Comparison of ENCODE assay signal across 8 cellular contexts in the genomic region with DNA sequence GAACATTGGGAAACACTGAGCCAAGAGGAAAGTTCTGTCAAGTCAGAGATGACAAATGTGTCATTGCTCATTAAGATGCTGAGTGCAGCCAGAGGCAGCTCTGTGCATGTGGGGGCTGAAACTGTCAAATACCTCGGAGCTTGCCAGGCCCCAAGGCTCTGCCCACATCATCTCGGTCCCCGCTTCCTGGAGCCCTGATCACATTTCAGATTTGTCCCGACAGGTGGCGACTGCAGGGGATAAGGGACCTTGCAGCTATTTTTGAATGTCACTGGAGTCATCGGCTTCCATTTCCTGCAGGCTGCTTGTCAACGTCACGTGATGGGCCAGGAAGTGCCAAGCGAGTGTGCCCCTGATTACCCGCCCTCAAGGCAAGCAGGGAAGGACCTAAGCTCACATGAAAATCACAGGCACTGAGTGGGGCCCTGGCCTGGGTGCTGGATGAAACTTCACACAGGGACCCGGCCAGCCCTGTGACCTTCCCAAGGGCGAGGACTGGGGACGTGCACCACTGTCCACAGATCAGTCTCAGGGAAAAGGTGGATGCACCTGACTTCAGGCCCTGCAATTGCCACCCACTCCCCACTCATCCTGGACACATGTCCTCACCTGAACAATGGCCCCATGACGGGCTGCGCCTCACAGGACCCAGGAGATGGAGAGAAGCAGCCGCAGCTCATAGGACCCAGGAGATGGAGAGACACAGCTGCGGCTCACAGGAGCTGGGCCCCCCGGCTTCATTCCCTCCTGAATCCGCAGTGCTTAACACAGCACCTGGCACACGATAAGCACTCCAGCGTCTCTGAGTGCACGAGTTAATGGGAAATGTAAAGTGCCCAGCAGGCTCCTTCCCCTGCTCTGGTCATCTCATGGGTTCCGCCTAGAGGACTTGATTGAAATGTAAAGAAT.
DNase-seq lines count a peak whose midpoint lies in the region; ATAC-seq and TF ChIP-seq lines count a peak whose summit lies in the region.

No MANE protein-coding gene starts in this region.

- peak; percentile 94 for DNase-seq in Jurkat, Clone E6-1 (ENCODE audit: low read depth, low spot score)
- DNase-seq in activated CD4-positive, alpha-beta T cell treated with anti-CD3 and anti-CD28 coated beads, Interleukin-2, amount 10 ng/mL, durations not matched to agents 7 days and 5 days: peak; percentile 85
- peak; percentile 66 for DNase-seq in effector CD8-positive, alpha-beta T cell (lab: John Stamatoyannopoulos, UW)
- peak; percentile 53 to 57 for DNase-seq in stimulated activated CD4-positive, alpha-beta T cell treated with anti-CD3 and anti-CD28 coated beads, Interleukin-12 subunit alpha, Interleukin-12 subunit beta, amount 100 ng/mL, for 24 hours (ENCODE audit: low read depth in 2 of 2)
- no peak for DNase-seq in NCI-H446 (lab: John Stamatoyannopoulos, UW)
- no peak for DNase-seq in HEK293T (ENCODE audit: extremely low spot score)

- no peaks in the 10 kb centered on the region for H3K27me3 Mint-ChIP-seq in activated CD4-positive, alpha-beta T cell treated with anti-CD3 and anti-CD28 coated beads, Interleukin-2, amount 10 ng/mL, durations not matched to agents 7 days and 5 days

- H3K27ac Mint-ChIP-seq in activated CD4-positive, alpha-beta T cell treated with anti-CD3 and anti-CD28 coated beads, Interleukin-2, amount 10 ng/mL, durations not matched to agents 7 days and 5 days: peak overlapping the region; percentile 86

- CTCF ChIA-PET in activated CD4-positive, alpha-beta T cell treated with anti-CD3 and anti-CD28 coated beads, Interleukin-2, amount 10 ng/mL, durations not matched to agents 7 days and 5 days (lab: Charles Lee): interaction anchor here (0.7 to 5.0 kb wide), 10 partner anchors 9 to 256 kb away, joined by 3 to 37 read pairs (median 3); no protein-coding TSS in a partner anchor
- CTCF ChIA-PET in HEK293T (lab: Yijun Ruan, JAX): no interaction called here

- POLR2A ChIA-PET in activated CD4-positive, alpha-beta T cell treated with anti-CD3 and anti-CD28 coated beads, Interleukin-2, amount 10 ng/mL, durations not matched to agents 7 days and 5 days (lab: Charles Lee): no interaction called here
- POLR2A ChIA-PET in HEK293T (lab: Yijun Ruan, JAX): interaction anchor here (1.0 kb wide), 1 partner anchor 28 kb away, joined by 3 read pairs; no protein-coding TSS in a partner anchor

- H3K4me3 Mint-ChIP-seq in activated CD4-positive, alpha-beta T cell treated with anti-CD3 and anti-CD28 coated beads, Interleukin-2, amount 10 ng/mL, durations not matched to agents 7 days and 5 days: no peak overlapping the region

- no peaks in the 10 kb centered on the region for H3K9me3 Mint-ChIP-seq in activated CD4-positive, alpha-beta T cell treated with anti-CD3 and anti-CD28 coated beads, Interleukin-2, amount 10 ng/mL, durations not matched to agents 7 days and 5 days

- peak overlapping the region; percentile 19 for H3K4me3 ChIP-seq in Jurkat, Clone E6-1 (ENCODE audit: low read length)

- H3K4me1 Mint-ChIP-seq in activated CD4-positive, alpha-beta T cell treated with anti-CD3 and anti-CD28 coated beads, Interleukin-2, amount 10 ng/mL, durations not matched to agents 7 days and 5 days: peaks cover 54% of the 10 kb centered on the region

- ATAC-seq in HG03280 (IDR thresholded peaks at IDR 0.05; ENCODE audit: unreplicated experiment) (no peak), HG02610 (IDR thresholded peaks at IDR 0.05; ENCODE audit: unreplicated experiment) (no peak)

- H3K36me3 Mint-ChIP-seq in activated CD4-positive, alpha-beta T cell treated with anti-CD3 and anti-CD28 coated beads, Interleukin-2, amount 10 ng/mL, durations not matched to agents 7 days and 5 days (ENCODE audit: low read depth): peaks cover 77% of the 10 kb centered on the region

TF ChIP-seq in HEK293T, 16 proteins besides CTCF, POLR2A, EP300 and RAD21:
- TF ChIP-seq, protein P1, sequence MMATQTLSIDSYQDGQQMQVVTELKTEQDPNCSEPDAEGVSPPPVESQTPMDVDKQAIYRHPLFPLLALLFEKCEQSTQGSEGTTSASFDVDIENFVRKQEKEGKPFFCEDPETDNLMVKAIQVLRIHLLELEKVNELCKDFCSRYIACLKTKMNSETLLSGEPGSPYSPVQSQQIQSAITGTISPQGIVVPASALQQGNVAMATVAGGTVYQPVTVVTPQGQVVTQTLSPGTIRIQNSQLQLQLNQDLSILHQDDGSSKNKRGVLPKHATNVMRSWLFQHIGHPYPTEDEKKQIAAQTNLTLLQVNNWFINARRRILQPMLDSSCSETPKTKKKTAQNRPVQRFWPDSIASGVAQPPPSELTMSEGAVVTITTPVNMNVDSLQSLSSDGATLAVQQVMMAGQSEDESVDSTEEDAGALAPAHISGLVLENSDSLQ (IDR thresholded peaks at IDR 0.05): no peak
- TF ChIP-seq NFRKB (IDR thresholded peaks at IDR 0.05) (no peak), L3MBTL2 (conservative IDR thresholded peaks at IDR 0.05) (no peak), CTBP1 (IDR thresholded peaks at IDR 0.05; ENCODE audit: borderline replicate concordance) (no peak), SUZ12 (IDR thresholded peaks at IDR 0.05) (no peak), LEF1 (IDR thresholded peaks at IDR 0.05; ENCODE audit: borderline replicate concordance) (no peak), SP1 (IDR thresholded peaks at IDR 0.05) (no peak), HDGF (IDR thresholded peaks at IDR 0.05; ENCODE audit: borderline replicate concordance) (no peak), ARNT (IDR thresholded peaks at IDR 0.05) (no peak), FOXK2 (IDR thresholded peaks at IDR 0.05) (no peak), TARDBP (IDR thresholded peaks at IDR 0.05) (no peak), FOXM1 (IDR thresholded peaks at IDR 0.05; ENCODE audit: borderline replicate concordance) (no peak), BHLHE40 (IDR thresholded peaks at IDR 0.05; ENCODE audit: borderline replicate concordance) (no peak), FOXA1 (IDR thresholded peaks at IDR 0.05) (no peak), ZNF384 (IDR thresholded peaks at IDR 0.05) (no peak), ELF4 (IDR thresholded peaks at IDR 0.05) (no peak)
TF ChIP-seq in HEK293T: peak in this region for 0.

Comparison
In these comparisons a context has a peak if more than half of its experiments do, and no peak if none do; other contexts are left out.
1. DNase-seq: peak in Jurkat, Clone E6-1 (single experiment), activated CD4-positive, alpha-beta T cell treated with anti-CD3 and anti-CD28 coated beads, Interleukin-2, amount 10 ng/mL, durations not matched to agents 7 days and 5 days (single experiment), effector CD8-positive, alpha-beta T cell (single experiment) and stimulated activated CD4-positive, alpha-beta T cell treated with anti-CD3 and anti-CD28 coated beads, Interleukin-12 subunit alpha, Interleukin-12 subunit beta, amount 100 ng/mL, for 24 hours (2 of 2); none in NCI-H446 (0 of 2) and HEK293T (single experiment).